In the genomic region with DNA sequence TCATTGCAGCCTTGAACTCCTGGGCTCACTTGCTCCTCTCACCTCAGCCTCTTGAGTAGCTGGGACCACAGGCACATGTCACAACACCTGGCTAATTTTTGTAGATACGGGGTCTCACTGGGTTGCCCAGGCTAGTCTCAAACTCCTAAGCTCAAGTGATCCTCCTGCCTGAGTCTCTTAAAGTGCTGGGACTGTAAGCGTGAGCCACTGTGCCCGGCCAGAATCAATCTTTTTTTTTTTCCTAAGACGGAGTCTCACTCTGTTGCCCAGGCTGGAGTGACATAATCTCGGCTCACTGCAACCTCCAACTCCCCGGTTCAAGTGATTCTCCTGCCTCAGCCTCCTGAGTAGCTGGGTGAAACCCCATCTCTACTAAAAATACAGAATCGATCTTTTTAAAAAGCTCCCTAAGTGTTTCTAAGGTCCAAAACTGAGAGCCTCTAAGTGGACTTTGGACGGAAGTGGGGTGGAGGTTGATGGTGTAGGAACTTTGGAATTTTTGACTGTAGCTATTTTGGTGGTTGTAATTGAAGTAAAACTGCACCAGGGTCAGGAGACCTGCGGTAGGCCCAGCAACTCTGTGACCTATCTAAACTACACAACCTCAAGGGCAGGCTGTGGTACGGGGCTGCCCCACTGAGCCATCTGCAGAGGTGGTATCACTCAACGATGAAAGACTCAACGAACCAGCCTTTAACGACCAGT, we compare ENCODE assay signal across 14 cellular contexts.
DNase-seq lines count a peak whose midpoint lies in the region; ATAC-seq and FAIRE-seq lines count a peak whose summit lies in the region.
"Had no signal": no experiment of that assay in that cellular context is flagged by ENCODE, and none has a peak within 500 bp of the region (broad histone marks: within the 10 kb centered on the region; RNA-seq: fewer than 3 reads in every experiment).

No MANE protein-coding gene starts in this region.

- no peak overlapping the region for H3K4me3 ChIP-seq in CD4-positive, alpha-beta memory T cell (ENCODE audit: low read length in 2 of 2)
- H3K4me3 ChIP-seq: SK-N-MC had no signal

- FAIRE-seq in RCC 7860 (lab: Jason Lieb, UNC) = no peak
- FAIRE-seq: islet of Langerhans had no signal

- CTCF ChIA-PET in CD4-positive, alpha-beta memory T cell (lab: Charles Lee; ENCODE audit: partially characterized antibody) = interaction anchor here (1.6 to 2.3 kb wide), 2 partner anchors 10 to 57 kb away, joined by 4 to 10 read pairs; no protein-coding TSS in a partner anchor

- H3K36me3 ChIP-seq in CD4-positive, alpha-beta memory T cell (ENCODE audit: insufficient read depth, low read length) = peaks cover 22% of the 10 kb centered on the region

- POLR2A ChIA-PET in CD4-positive, alpha-beta memory T cell (lab: Charles Lee; ENCODE audit: partially characterized antibody) = no interaction called here

- no peaks in the 10 kb centered on the region for H3K4me1 ChIP-seq in CD4-positive, alpha-beta memory T cell (ENCODE audit: insufficient read depth, low read length)

- no peaks in the 10 kb centered on the region for H3K9me3 Mint-ChIP-seq in CD4-positive, alpha-beta memory T cell
- H3K9me3 Mint-ChIP-seq in memory B cell = no peaks in the 10 kb centered on the region
- no peaks in the 10 kb centered on the region for H3K9me3 Mint-ChIP-seq in natural killer cell treated with Interleukin-12 subunit alpha and Interleukin-12 subunit beta and Interleukin-15 and Interleukin-18, amount 100 ng/mL, for 72 hours
- H3K9me3 Mint-ChIP-seq: HFFc6 had no signal

- no peak overlapping the region for H3K4me3 Mint-ChIP-seq in CD4-positive, alpha-beta memory T cell
- no peak overlapping the region for H3K4me3 Mint-ChIP-seq in memory B cell
- no peak overlapping the region for H3K4me3 Mint-ChIP-seq in natural killer cell treated with Interleukin-12 subunit alpha and Interleukin-12 subunit beta and Interleukin-15 and Interleukin-18, amount 100 ng/mL, for 72 hours
- H3K4me3 Mint-ChIP-seq: HFFc6 had no signal

- DNase-seq in CD4-positive, alpha-beta memory T cell = no peak
- DNase-seq in memory B cell (ENCODE audit: low spot score in 2 of 2) (no peak), pons (ENCODE audit: low spot score) (no peak), RCC 7860 (ENCODE audit: low spot score) (no peak)
- DNase-seq in natural killer cell treated with Interleukin-12 subunit alpha and Interleukin-12 subunit beta and Interleukin-15 and Interleukin-18, amount 100 ng/mL, for 72 hours (ENCODE audit: low spot score) = no peak
- DNase-seq: activated T-cell treated with anti-CD3 and anti-CD28 coated beads, Interleukin-2, amount 50 U/mL, for 48 hours; brain microvascular endothelial cell; HFFc6; WERI-Rb-1 had no signal

- no peaks in the 10 kb centered on the region for H3K9me3 ChIP-seq in CD4-positive, alpha-beta memory T cell (ENCODE audit: control insufficient read depth in 1 of 2, low read length in 2 of 2)

- no peaks in the 10 kb centered on the region for H3K27me3 Mint-ChIP-seq in CD4-positive, alpha-beta memory T cell
- no peaks in the 10 kb centered on the region for H3K27me3 Mint-ChIP-seq in memory B cell
- no peaks in the 10 kb centered on the region for H3K27me3 Mint-ChIP-seq in natural killer cell treated with Interleukin-12 subunit alpha and Interleukin-12 subunit beta and Interleukin-15 and Interleukin-18, amount 100 ng/mL, for 72 hours

- peaks cover 14 to 27% of the 10 kb centered on the region in 2 donors for H3K36me3 Mint-ChIP-seq in CD4-positive, alpha-beta memory T cell
- H3K36me3 Mint-ChIP-seq in memory B cell = peaks cover 9% of the 10 kb centered on the region
- peaks cover 4% of the 10 kb centered on the region for H3K36me3 Mint-ChIP-seq in natural killer cell treated with Interleukin-12 subunit alpha and Interleukin-12 subunit beta and Interleukin-15 and Interleukin-18, amount 100 ng/mL, for 72 hours

- H3K27ac Mint-ChIP-seq in CD4-positive, alpha-beta memory T cell = peak overlapping the region in 4 of 7 donors; percentile 10 to 53 (median 30)
- H3K27ac Mint-ChIP-seq in memory B cell = peak overlapping the region; percentile 86
- H3K27ac Mint-ChIP-seq in natural killer cell treated with Interleukin-12 subunit alpha and Interleukin-12 subunit beta and Interleukin-15 and Interleukin-18, amount 100 ng/mL, for 72 hours = peak overlapping the region in 1 of 2 donors; percentile 37
- H3K27ac Mint-ChIP-seq: HFFc6 had no signal

- H3K27me3 ChIP-seq in CD4-positive, alpha-beta memory T cell (ENCODE audit: insufficient read depth, low read length) = no peaks in the 10 kb centered on the region
- H3K27me3 ChIP-seq: brain microvascular endothelial cell had no signal

- intact Hi-C loops in CD4-positive, alpha-beta memory T cell (cut with micrococcal nuclease) = no loop called here

- peaks cover 0 to 6% (median under 1%) of the 10 kb centered on the region in 4 donors for H3K4me1 Mint-ChIP-seq in CD4-positive, alpha-beta memory T cell
- H3K4me1 Mint-ChIP-seq in memory B cell = peaks cover 27% of the 10 kb centered on the region
- peaks cover 0 to 2% of the 10 kb centered on the region in 2 donors for H3K4me1 Mint-ChIP-seq in natural killer cell treated with Interleukin-12 subunit alpha and Interleukin-12 subunit beta and Interleukin-15 and Interleukin-18, amount 100 ng/mL, for 72 hours (ENCODE audit: low read depth in 2 of 2)

- no peak overlapping the region for H3K27ac ChIP-seq in CD4-positive, alpha-beta memory T cell (ENCODE audit: low read depth, low read length)
- H3K27ac ChIP-seq: brain microvascular endothelial cell, SK-N-MC, WERI-Rb-1 had no signal

- ATAC-seq in GM19023 (IDR thresholded peaks at IDR 0.05; ENCODE audit: unreplicated experiment) (peak; percentile 72), HG03575 (IDR thresholded peaks at IDR 0.05; ENCODE audit: extremely low read depth, insufficient number of reproducible peaks, low FRiP score, unreplicated experiment) (peak; percentile 60), memory B cell (ENCODE audit: low read depth) (peak; percentile 56), GM21737 (IDR thresholded peaks at IDR 0.05; ENCODE audit: unreplicated experiment) (no peak)
- ATAC-seq in natural killer cell treated with Interleukin-12 subunit alpha and Interleukin-12 subunit beta and Interleukin-15 and Interleukin-18, amount 100 ng/mL, for 72 hours = no peak

Comparison
In these comparisons a context has a peak if more than half of its experiments do, and no peak if none do; other contexts are left out.
1. ATAC-seq: peak in GM19023 (single experiment), HG03575 (single experiment) and memory B cell (single experiment); none in natural killer cell treated with Interleukin-12 subunit alpha and Interleukin-12 subunit beta and Interleukin-15 and Interleukin-18, amount 100 ng/mL, for 72 hours (0 of 2) and GM21737 (single experiment).